ENCODE assay signal across 13 cellular contexts in genomic region chr13:98416408-98416807, GRCh38.
A peak's percentile ranks its signal among the peaks of the same experiment; 100 is the strongest.
DNase-seq lines count a peak whose midpoint lies in the region; ATAC-seq and TF ChIP-seq lines count a peak whose summit lies in the region.
"Had no signal": no experiment of that assay in that cellular context is flagged by ENCODE, and none has a peak within 500 bp of the region (broad histone marks: within the 10 kb centered on the region; RNA-seq: fewer than 3 reads in every experiment).

No MANE protein-coding gene starts in this region.

- no peaks in the 10 kb centered on the region for H3K36me3 ChIP-seq in ascending aorta

- intact Hi-C loops in ascending aorta (cut with DNase I): no loop called here
- intact Hi-C loops in activated CD4-positive, alpha-beta memory T cell treated with anti-CD3 and anti-CD28 coated beads for 36 hours (cut with micrococcal nuclease): no loop called here

- no peak overlapping the region for H3K4me3 Mint-ChIP-seq in nephron
- no peak overlapping the region for H3K4me3 Mint-ChIP-seq in activated CD4-positive, alpha-beta memory T cell treated with anti-CD3 and anti-CD28 coated beads for 36 hours
- H3K4me3 Mint-ChIP-seq: activated naive CD8-positive, alpha-beta T cell treated with anti-CD3 and anti-CD28 coated beads, Interleukin-2, amount 10 ng/mL, durations not matched to agents 7 days and 5 days; B cell; stimulated activated naive CD8-positive, alpha-beta T cell treated with anti-CD3 and anti-CD28 coated beads, Interleukin-15, Interleukin-2, amounts not matched to agents 100 ng/mL and 50 ng/mL, for 24 hours had no signal

- CTCF ChIA-PET in activated CD4-positive, alpha-beta memory T cell treated with anti-CD3 and anti-CD28 coated beads for 36 hours (lab: Charles Lee): interaction anchor here (1.6 kb wide), 1 partner anchor 257 kb away, joined by 5 read pairs; no protein-coding TSS in a partner anchor

- H3K4me1 ChIP-seq in ascending aorta: no peaks in the 10 kb centered on the region
- H3K4me1 ChIP-seq: SJSA1 had no signal

- no peaks in the 10 kb centered on the region for H3K27me3 ChIP-seq in ascending aorta
- H3K27me3 ChIP-seq: SJSA1 had no signal

- H3K9me3 ChIP-seq in ascending aorta: no peaks in the 10 kb centered on the region
- H3K9me3 ChIP-seq: SJSA1 had no signal

- no peak for ATAC-seq in HG03159 (IDR thresholded peaks at IDR 0.05; ENCODE audit: unreplicated experiment)
- ATAC-seq: right cardiac atrium had no signal

- no peak for TF ChIP-seq CTCF in VCaP (conservative IDR thresholded peaks at IDR 0.05)
- no peak for TF ChIP-seq CTCF in nephron (IDR thresholded peaks at IDR 0.05; ENCODE audit: unreplicated experiment in 3 of 3)
- no peak for TF ChIP-seq CTCF in ascending aorta (IDR thresholded peaks at IDR 0.05)

- no peaks in the 10 kb centered on the region for H3K27me3 Mint-ChIP-seq in nephron (ENCODE audit: low read depth)
- peaks cover 6% of the 10 kb centered on the region for H3K27me3 Mint-ChIP-seq in activated CD4-positive, alpha-beta memory T cell treated with anti-CD3 and anti-CD28 coated beads for 36 hours
- H3K27me3 Mint-ChIP-seq: activated naive CD8-positive, alpha-beta T cell treated with anti-CD3 and anti-CD28 coated beads, Interleukin-2, amount 10 ng/mL, durations not matched to agents 7 days and 5 days had no signal

- peak overlapping the region; percentile 98 for H3K27ac ChIP-seq in VCaP
- no peak overlapping the region for H3K27ac ChIP-seq in ascending aorta
- H3K27ac ChIP-seq: SJSA1 had no signal

- peaks cover 4% of the 10 kb centered on the region for H3K9me3 Mint-ChIP-seq in nephron
- H3K9me3 Mint-ChIP-seq in activated CD4-positive, alpha-beta memory T cell treated with anti-CD3 and anti-CD28 coated beads for 36 hours: peaks cover 4% of the 10 kb centered on the region
- H3K9me3 Mint-ChIP-seq: activated naive CD8-positive, alpha-beta T cell treated with anti-CD3 and anti-CD28 coated beads, Interleukin-2, amount 10 ng/mL, durations not matched to agents 7 days and 5 days; stimulated activated naive CD8-positive, alpha-beta T cell treated with anti-CD3 and anti-CD28 coated beads, Interleukin-15, Interleukin-2, amounts not matched to agents 100 ng/mL and 50 ng/mL, for 24 hours had no signal

- POLR2A ChIA-PET in activated CD4-positive, alpha-beta memory T cell treated with anti-CD3 and anti-CD28 coated beads for 36 hours (lab: Charles Lee): no interaction called here

- peaks cover 95% of the 10 kb centered on the region for H3K36me3 Mint-ChIP-seq in nephron (ENCODE audit: low read depth)
- H3K36me3 Mint-ChIP-seq in activated CD4-positive, alpha-beta memory T cell treated with anti-CD3 and anti-CD28 coated beads for 36 hours: no peaks in the 10 kb centered on the region
- H3K36me3 Mint-ChIP-seq: activated naive CD8-positive, alpha-beta T cell treated with anti-CD3 and anti-CD28 coated beads, Interleukin-2, amount 10 ng/mL, durations not matched to agents 7 days and 5 days had no signal

- no peak overlapping the region for H3K4me3 ChIP-seq in ascending aorta
- H3K4me3 ChIP-seq: SJSA1 had no signal

- peak overlapping the region; percentile 1 to 83 (median 25) for H3K27ac Mint-ChIP-seq in nephron
- H3K27ac Mint-ChIP-seq in activated CD4-positive, alpha-beta memory T cell treated with anti-CD3 and anti-CD28 coated beads for 36 hours: no peak overlapping the region
- H3K27ac Mint-ChIP-seq: activated naive CD8-positive, alpha-beta T cell treated with anti-CD3 and anti-CD28 coated beads, Interleukin-2, amount 10 ng/mL, durations not matched to agents 7 days and 5 days; B cell; stimulated activated naive CD8-positive, alpha-beta T cell treated with anti-CD3 and anti-CD28 coated beads, Interleukin-15, Interleukin-2, amounts not matched to agents 100 ng/mL and 50 ng/mL, for 24 hours had no signal

- peak; percentile 76 for DNase-seq in DMS53 treated with DMSO at 0.1 percent for 48 hours (lab: John Stamatoyannopoulos, UW; ENCODE audit: unreplicated experiment)
- DNase-seq in NCI-H2029 treated with DMSO at 0.1 percent for 48 hours (lab: John Stamatoyannopoulos, UW): peak; percentile 20
- no peak for DNase-seq in ascending aorta (ENCODE audit: low spot score in 2 of 2)
- DNase-seq in activated CD4-positive, alpha-beta memory T cell treated with anti-CD3 and anti-CD28 coated beads for 36 hours: no peak
- DNase-seq in NOMO-1 treated with DMSO at 0.1 percent for 48 hours (lab: John Stamatoyannopoulos, UW; ENCODE audit: unreplicated experiment): no peak
- DNase-seq: activated naive CD8-positive, alpha-beta T cell treated with anti-CD3 and anti-CD28 coated beads, Interleukin-2, amount 10 ng/mL, durations not matched to agents 7 days and 5 days; right cardiac atrium had no signal

- peaks cover 6% of the 10 kb centered on the region for H3K4me1 Mint-ChIP-seq in nephron
- peaks cover 6% of the 10 kb centered on the region for H3K4me1 Mint-ChIP-seq in activated CD4-positive, alpha-beta memory T cell treated with anti-CD3 and anti-CD28 coated beads for 36 hours (ENCODE audit: low read depth)

Comparison
In these comparisons a context has a peak if more than half of its experiments do, and no peak if none do; other contexts are left out.
1. DNase-seq: peak in DMS53 treated with DMSO at 0.1 percent for 48 hours (single experiment) and NCI-H2029 treated with DMSO at 0.1 percent for 48 hours (single experiment); none in ascending aorta (0 of 2), activated CD4-positive, alpha-beta memory T cell treated with anti-CD3 and anti-CD28 coated beads for 36 hours (single experiment) and NOMO-1 treated with DMSO at 0.1 percent for 48 hours (single experiment).